In the genomic region with DNA sequence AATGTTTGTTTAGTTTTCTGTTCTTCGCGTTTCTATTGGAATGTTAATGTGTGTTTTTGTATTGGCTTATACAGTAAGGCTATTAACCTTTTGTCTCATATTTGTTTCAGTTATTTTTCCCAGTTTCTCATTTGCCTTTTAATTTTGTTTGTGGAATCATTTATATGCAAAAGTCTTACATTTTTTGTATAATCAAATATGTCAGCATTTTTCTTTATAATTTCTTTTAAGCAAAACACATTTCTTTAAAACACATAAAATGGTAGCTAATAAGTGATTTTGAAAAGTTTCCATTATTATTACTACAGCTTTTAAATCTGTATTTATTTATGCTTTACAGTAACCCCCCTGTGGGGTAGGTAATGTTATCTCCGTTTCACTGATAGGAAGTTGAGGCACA, we compare ENCODE assay signal across 1 cellular context.
TF ChIP-seq lines count a peak whose summit lies in the region.

No MANE protein-coding gene starts in this region.

TF ChIP-seq in H1, 55 proteins besides CTCF, POLR2A, EP300 and RAD21 (continued from another document):
- TF ChIP-seq HDAC6 (IDR thresholded peaks at IDR 0.05; ENCODE audit: low read depth, low read length) (no peak), POU5F1 (IDR thresholded peaks at IDR 0.05; ENCODE audit: low read depth, low read length) (no peak), KDM1A (IDR thresholded peaks at IDR 0.05; ENCODE audit: borderline replicate concordance, low read length) (no peak), KDM4A (IDR thresholded peaks at IDR 0.05; ENCODE audit: low read depth, low read length, severe bottlenecking) (no peak), SP2 (IDR thresholded peaks at IDR 0.05; ENCODE audit: low read length) (no peak), MAX (IDR thresholded peaks at IDR 0.05) (no peak), TEAD4 (IDR thresholded peaks at IDR 0.05; ENCODE audit: low read depth, low read length) (no peak)
TF ChIP-seq in H1: peak in this region for 0.
